14 cellular contexts compared by ENCODE assay signal in genomic region chr4:158781963-158782362, GRCh38. TPM values are rescaled to one million over a fixed set of nuclear protein-coding genes. Genes with fewer than 3 reads are reported as not detected.
DNase-seq lines count a peak whose midpoint lies in the region; ATAC-seq and TF ChIP-seq lines count a peak whose summit lies in the region.
"Had no signal": no experiment of that assay in that cellular context is flagged by ENCODE, and none has a peak within 500 bp of the region (broad histone marks: within the 10 kb centered on the region; RNA-seq: fewer than 3 reads in every experiment).

No MANE protein-coding gene starts in this region.

- no peak overlapping the region for H3K4me3 Mint-ChIP-seq in WTC11

- H3K4me1 Mint-ChIP-seq in WTC11 = peaks cover 37% of the 10 kb centered on the region

- H4K20me1 ChIP-seq in IMR-90 (ENCODE audit: insufficient read depth, low read length) = no peaks in the 10 kb centered on the region; the same call in 1 of the 2 replicates

- H3K4me3 ChIP-seq in IMR-90 (ENCODE audit: insufficient read depth, low read depth, low read length) (no peak overlapping the region), gastrocnemius medialis (no peak overlapping the region)
- H3K4me3 ChIP-seq: gastroesophageal sphincter had no signal

- H3K56ac ChIP-seq in IMR-90 (ENCODE audit: extremely low read depth, insufficient read depth, low read length) = no peak overlapping the region

- H2BK5ac ChIP-seq in IMR-90 (ENCODE audit: low read depth, low read length, poor library complexity, severe bottlenecking) = peak overlapping the region; percentile 82

- TF ChIP-seq CTCF in IMR-90 (conservative IDR thresholded peaks at IDR 0.05; ENCODE audit: low read depth, low read length) (no peak), WTC11 (IDR thresholded peaks at IDR 0.05) (no peak), foreskin keratinocyte (conservative IDR thresholded peaks at IDR 0.05) (peak; percentile 46), gastrocnemius medialis (IDR thresholded peaks at IDR 0.05 in 4 of 5, conservative IDR thresholded peaks at IDR 0.05 in 1 of 5) (no peak)

- ATAC-seq in IMR-90 (ENCODE audit: low read depth) = no peak
- peak; percentile 53 for ATAC-seq in WTC11
- ATAC-seq in foreskin keratinocyte = peak; percentile 19
- peak; percentile 23 to 45 for ATAC-seq in gastrocnemius medialis
- no peak for ATAC-seq in GM19351 (IDR thresholded peaks at IDR 0.05; ENCODE audit: unreplicated experiment)
- ATAC-seq: gastroesophageal sphincter had no signal

- H3K9me3 ChIP-seq in IMR-90 (ENCODE audit: control insufficient read depth, insufficient read depth, low read length) (no peaks in the 10 kb centered on the region), gastrocnemius medialis (no peaks in the 10 kb centered on the region)
- H3K9me3 ChIP-seq: gastroesophageal sphincter had no signal

- H3K4me1 ChIP-seq in IMR-90 (ENCODE audit: control insufficient read depth, insufficient read depth, low read length) (peaks cover 25% of the 10 kb centered on the region), foreskin keratinocyte (peaks cover 23% of the 10 kb centered on the region), gastrocnemius medialis (peaks cover 71 to 72% of the 10 kb centered on the region in 2 donors)

- intact Hi-C loops in IMR-90 (cut with micrococcal nuclease) (no loop called here), gastrocnemius medialis (cut with DNase I; ENCODE audit: low total_unique reads) (no loop called here)

- CTCF ChIA-PET in IMR-90 (lab: Yijun Ruan, JAX) = interaction anchor here (0.6 to 1.4 kb wide), 3 partner anchors 15 to 56 kb away, joined by 3 to 4 read pairs (median 4); no protein-coding TSS in a partner anchor
- CTCF ChIA-PET in WTC11 (lab: Charles Lee) = interaction anchor here (1.3 kb wide), 2 partner anchors 52 to 70 kb away, joined by 3 to 10 read pairs; no protein-coding TSS in a partner anchor

- H3K14ac ChIP-seq in IMR-90 (replicated peaks; ENCODE audit: low read depth, low read length) = peak overlapping the region; percentile 11; the same call in 1 of the 2 replicates

- no TSS peak for BruUV-seq in IMR-90 (replicated peaks; lab: Mats Ljungman, UMichigan)

- no peaks in the 10 kb centered on the region for H3K9me3 Mint-ChIP-seq in WTC11

- no peaks in the 10 kb centered on the region for H3K36me3 Mint-ChIP-seq in WTC11

- H2BK15ac ChIP-seq in IMR-90 (ENCODE audit: low read depth, low read length) = peak overlapping the region; percentile 7; the same call in 1 of the 3 replicates

- 0 out of 2 replicates have a peak overlapping the region, but pooled peaks have one; percentile 36 for H3K23ac ChIP-seq in IMR-90 (ENCODE audit: low read depth, low read length)

- no peaks in the 10 kb centered on the region for H3K27me3 Mint-ChIP-seq in WTC11 (ENCODE audit: low read depth)

- H3K36me3 ChIP-seq in IMR-90 (ENCODE audit: control insufficient read depth, insufficient read depth, low read length) (no peaks in the 10 kb centered on the region), gastrocnemius medialis (no peaks in the 10 kb centered on the region)
- H3K36me3 ChIP-seq: gastroesophageal sphincter had no signal

- H2BK20ac ChIP-seq in IMR-90 (ENCODE audit: low read depth, low read length) = no peak overlapping the region

- no CpG with 5 or more reads among the region's 1 CpG for WGBS in IMR-90 (ENCODE audit: extremely low coverage in 2 of 2, insufficient read length in 1 of 2), 2 experiments

- peak overlapping the region; percentile 23; the same call in 1 of the 2 replicates for H3K27ac Mint-ChIP-seq in WTC11

- H2AK9ac ChIP-seq in IMR-90 (replicated peaks; ENCODE audit: low read depth, low read length, poor library complexity) = no peak overlapping the region

- dilution Hi-C loops in IMR-90 (cut with HindIII; ENCODE audit: low sequenced_read_pairs, unreplicated experiment) = no loop called here

- POLR2A ChIA-PET in IMR-90 (lab: Charles Lee; ENCODE audit: unreplicated experiment) (no interaction called here), WTC11 (lab: Charles Lee) (no interaction called here)

- H3K4me2 ChIP-seq in IMR-90 (ENCODE audit: low read depth, low read length) = peak overlapping the region; percentile 84; the same call in 1 of the 2 replicates

- TF ChIP-seq RAD21 in IMR-90 (IDR thresholded peaks at IDR 0.05; ENCODE audit: low read length) = no peak

- H3K27me3 ChIP-seq in IMR-90 (ENCODE audit: control insufficient read depth, insufficient read depth, low read length) (no peaks in the 10 kb centered on the region), foreskin keratinocyte (no peaks in the 10 kb centered on the region), gastrocnemius medialis (no peaks in the 10 kb centered on the region)
- H3K27me3 ChIP-seq: gastroesophageal sphincter had no signal

- H3K9ac ChIP-seq in IMR-90 (ENCODE audit: low read depth, low read length) = no peak overlapping the region

- TF ChIP-seq POLR2A in IMR-90 (IDR thresholded peaks at IDR 0.05; ENCODE audit: low read depth, low read length) (no peak), gastrocnemius medialis (IDR thresholded peaks at IDR 0.05) (no peak)

- peaks cover 12% of the 10 kb centered on the region for H3K9me1 ChIP-seq in IMR-90 (ENCODE audit: insufficient read depth, low read length)

- H2BK120ac ChIP-seq in IMR-90 (ENCODE audit: low read depth, low read length) = peak overlapping the region; percentile 35; the same call in 1 of the 2 replicates

- H4K8ac ChIP-seq in IMR-90 (ENCODE audit: low read depth in 2 of 2, low read length in 2 of 2) = 0 out of 4 replicates have a peak overlapping the region, but pooled peaks of 1 of the 2 experiments have one; percentile 10

- in situ Hi-C loops in IMR-90 (cut with MboI; ENCODE audit: low sequenced_read_pairs) = no loop called here
- in situ Hi-C loops in gastrocnemius medialis (cut with MboI; ENCODE audit: low sequenced_read_pairs in 4 of 4) = no loop called here

- peak overlapping the region; percentile 29 for H3K4ac ChIP-seq in IMR-90 (ENCODE audit: low read depth, low read length)

- 0 out of 2 replicates have a peak overlapping the region, but pooled peaks have one; percentile 10 for H2AK5ac ChIP-seq in IMR-90 (ENCODE audit: low read depth, low read length)

- H4K91ac ChIP-seq in IMR-90 (ENCODE audit: insufficient read depth, low read depth, low read length) = peak overlapping the region; percentile 8; the same call in 1 of the 2 replicates

- peak overlapping the region; percentile 51; the same call in 1 of the 2 replicates for H3K18ac ChIP-seq in IMR-90 (ENCODE audit: low read depth, low read length)

- peak overlapping the region; percentile 66; the same call in 1 of the 2 replicates for H4K5ac ChIP-seq in IMR-90 (ENCODE audit: low read depth, low read length)

- no peak overlapping the region for H2AFZ ChIP-seq in IMR-90 (replicated peaks; ENCODE audit: low read length, poor library complexity)

- DNase-seq in IMR-90 (no peak), WTC11 (ENCODE audit: low spot score) (no peak), foreskin keratinocyte (no peak), gastrocnemius medialis (no peak), NCI-H1694 (lab: John Stamatoyannopoulos, UW) (no peak), NCI-H2107 treated with DMSO at 0.1 percent for 48 hours (lab: John Stamatoyannopoulos, UW; ENCODE audit: unreplicated experiment) (no peak)
- DNase-seq: amygdala; GDM1; NCI-H1436; retina; stimulated activated naive CD4-positive, alpha-beta T cell had no signal

- H3K79me1 ChIP-seq in IMR-90 (ENCODE audit: low read depth in 1 of 2, low read length in 2 of 2) = peaks cover 26 to 67% of the 10 kb centered on the region in 2 experiments

- H3K27ac ChIP-seq in IMR-90 (ENCODE audit: insufficient read depth, low read length) (no peak overlapping the region), foreskin keratinocyte (no peak overlapping the region), gastrocnemius medialis (peak overlapping the region; percentile 65 to 71 (median 68))
- H3K27ac ChIP-seq: RWPE1 had no signal

TF ChIP-seq in IMR-90, 13 proteins besides CTCF, POLR2A, EP300 and RAD21 (continues in another document):
- TF ChIP-seq MXI1 (IDR thresholded peaks at IDR 0.05; ENCODE audit: borderline replicate concordance, low read depth, low read length) (no peak), FOS (IDR thresholded peaks at IDR 0.05; ENCODE audit: low read depth, low read length) (no peak), CHD1 (IDR thresholded peaks at IDR 0.05; ENCODE audit: low read depth, low read length) (no peak)

TF ChIP-seq in WTC11, 78 proteins besides CTCF, POLR2A, EP300 and RAD21 (continues in another document):
- TF ChIP-seq IRF1 (CRISPR knock-in tag; IDR thresholded peaks at IDR 0.05) = no peak
- TF ChIP-seq NFATC4 (CRISPR knock-in tag; IDR thresholded peaks at IDR 0.05) = no peak
- TF ChIP-seq OVOL2 (CRISPR knock-in tag; IDR thresholded peaks at IDR 0.05; ENCODE audit: borderline replicate concordance) = no peak

RNA-seq across cellular contexts. Expression of gene FNIP2, which starts 13.1 kb away (rescaled TPM):
- total RNA-seq in IMR-90 (2012; rRNA removed) (22.2 and 24.6 TPM in 2 replicates), WTC11 (2021) (8.2 to 10.2 TPM (median 8.6 TPM) in 3 replicates), foreskin keratinocyte (13.2 and 13.5 TPM in 2 replicates), gastrocnemius medialis (10 to 100 TPM in 3 of 4 donors, 1 to 10 TPM in 1; 9.9 to 32.8 (median 22.2) TPM)
- polyA plus RNA-seq in IMR-90 (2012; rRNA removed) (3.9 and 4.7 TPM in 2 replicates), foreskin keratinocyte (1.3 and 1.7 TPM in 2 replicates)
- polyA plus RNA-seq in IMR-90 (2012; cell fraction: cytosol; rRNA removed) = 1.6 and 2.5 TPM in 2 replicates
- polyA plus RNA-seq in IMR-90 (2012; cell fraction: nucleus; rRNA removed; ENCODE audit: low replicate concordance) = 1.7 and 5.1 TPM in 2 replicates

RNA-seq across cellular contexts. Expression of gene PPID, which starts 58.8 kb away (rescaled TPM):
- total RNA-seq in IMR-90 (2012; rRNA removed) = 11.8 and 22.8 TPM in 2 replicates
- polyA plus RNA-seq in IMR-90 (2012; rRNA removed) = 17.1 and 21.1 TPM in 2 replicates
- polyA plus RNA-seq in IMR-90 (2012; cell fraction: cytosol; rRNA removed) = 4.3 and 5.0 TPM in 2 replicates
- polyA plus RNA-seq in IMR-90 (2012; cell fraction: nucleus; rRNA removed; ENCODE audit: low replicate concordance) = 2.7 and 8.2 TPM in 2 replicates
- total RNA-seq in WTC11 (2021) = 38.3 to 40.5 TPM (median 40.3 TPM) in 3 replicates
- 36.1 and 38.5 TPM in 2 replicates for total RNA-seq in foreskin keratinocyte
- polyA plus RNA-seq in foreskin keratinocyte = 32.8 and 42.0 TPM in 2 replicates
- 10 to 100 TPM; 30.1 to 81.8 (median 40.6) TPM for total RNA-seq in gastrocnemius medialis

Comparison
In these comparisons a context has a peak if more than half of its experiments do, and no peak if none do; other contexts are left out.
1. ATAC-seq: peak in WTC11 (single experiment), foreskin keratinocyte (single experiment) and gastrocnemius medialis (2 of 2); none in IMR-90 (single experiment) and GM19351 (single experiment).
2. H3K27ac ChIP-seq: peak in gastrocnemius medialis (4 of 4); none in IMR-90 (single experiment) and foreskin keratinocyte (single experiment).